12 cellular contexts compared by ENCODE assay signal in genomic region chr14:69138189-69138535, GRCh38.
A peak's percentile ranks its signal among the peaks of the same experiment; 100 is the strongest.
DNase-seq lines count a peak whose midpoint lies in the region; ATAC-seq and TF ChIP-seq lines count a peak whose summit lies in the region.
"Had no signal": no experiment of that assay in that cellular context is flagged by ENCODE, and none has a peak within 500 bp of the region (broad histone marks: within the 10 kb centered on the region; RNA-seq: fewer than 3 reads in every experiment).

No MANE protein-coding gene starts in this region.

- peak overlapping the region; percentile 26 for H3K27ac ChIP-seq in neutrophil

- H3K4me1 ChIP-seq in neutrophil (ENCODE audit: control insufficient read depth in 1 of 2, insufficient read depth in 1 of 2, low read depth in 1 of 2, low read length in 1 of 2), result peaks cover 8 to 10% of the 10 kb centered on the region in 2 experiments

- no peaks in the 10 kb centered on the region for H3K36me3 ChIP-seq in neutrophil

- ATAC-seq in SK-N-SH treated with all-trans-retinoic acid at 6 μM for 48 hours (peak; percentile 83), HG02763 (IDR thresholded peaks at IDR 0.05; ENCODE audit: unreplicated experiment) (no peak)
- no peak for ATAC-seq in effector memory CD8-positive, alpha-beta T cell (replicated peaks)

- H3K4me1 Mint-ChIP-seq in effector memory CD8-positive, alpha-beta T cell (ENCODE audit: low read depth in 2 of 2), result peaks cover 39 to 63% of the 10 kb centered on the region in 2 donors

- no peaks in the 10 kb centered on the region for H3K9me3 Mint-ChIP-seq in effector memory CD8-positive, alpha-beta T cell
- H3K9me3 Mint-ChIP-seq: CD4-positive, alpha-beta memory T cell had no signal

- DNase-seq in AG10803 (ENCODE audit: low read depth), result peak; percentile 78
- peak; percentile 79 for DNase-seq in fibroblast of gingiva (ENCODE audit: low read depth)
- DNase-seq in NCI-H82 (lab: John Stamatoyannopoulos, UW), result no peak
- no peak for DNase-seq in hippocampal formation (lab: John Stamatoyannopoulos, UW)
- DNase-seq in effector memory CD8-positive, alpha-beta T cell, result no peak
- DNase-seq: activated CD4-positive, alpha-beta T cell treated with anti-CD3 and anti-CD28 coated beads, Interleukin-2, amount 50 U/mL, for 4 hours; CD4-positive, alpha-beta memory T cell; NCI-H524; occipital lobe had no signal

- no peak overlapping the region for H3K27ac Mint-ChIP-seq in effector memory CD8-positive, alpha-beta T cell

- H3K27me3 ChIP-seq in neutrophil, result no peaks in the 10 kb centered on the region

- H3K9me3 ChIP-seq in neutrophil, result no peaks in the 10 kb centered on the region

- no peak overlapping the region for H3K4me3 ChIP-seq in AG10803 (ENCODE audit: low read length)
- no peak overlapping the region for H3K4me3 ChIP-seq in neutrophil (ENCODE audit: low read depth in 1 of 2, low read length in 1 of 2)

- TF ChIP-seq CTCF in AG10803 (conservative IDR thresholded peaks at IDR 0.05; ENCODE audit: low read length) (no peak), neutrophil (IDR thresholded peaks at IDR 0.05) (no peak)

- no peak overlapping the region for H3K4me3 Mint-ChIP-seq in effector memory CD8-positive, alpha-beta T cell

- no peaks in the 10 kb centered on the region for H3K27me3 Mint-ChIP-seq in effector memory CD8-positive, alpha-beta T cell
- H3K27me3 Mint-ChIP-seq: CD4-positive, alpha-beta memory T cell had no signal

- peaks cover 23% of the 10 kb centered on the region for H3K36me3 Mint-ChIP-seq in effector memory CD8-positive, alpha-beta T cell (ENCODE audit: insufficient read depth)

TF ChIP-seq in SK-N-SH treated with all-trans-retinoic acid at 6 μM for 48 hours, 23 proteins besides CTCF, POLR2A, EP300 and RAD21:
- no peak for TF ChIP-seq ZC3H10 (CRISPR knock-in tag; IDR thresholded peaks at IDR 0.05)

Comparison
In these comparisons a context has a peak if more than half of its experiments do, and no peak if none do; other contexts are left out.
1. DNase-seq: peak in AG10803 (single experiment) and fibroblast of gingiva (single experiment); none in NCI-H82 (single experiment), hippocampal formation (0 of 2) and effector memory CD8-positive, alpha-beta T cell (0 of 3).